13 cellular contexts compared by ENCODE assay signal in genomic region chr1:43225168-43225567, GRCh38. TPM values are rescaled to one million over a fixed set of nuclear protein-coding genes. Genes with fewer than 3 reads are reported as not detected.
DNase-seq lines count a peak whose midpoint lies in the region; ATAC-seq and TF ChIP-seq lines count a peak whose summit lies in the region.
"Had no signal": no experiment of that assay in that cellular context is flagged by ENCODE, and none has a peak within 500 bp of the region (broad histone marks: within the 10 kb centered on the region; RNA-seq: fewer than 3 reads in every experiment).

No MANE protein-coding gene starts in this region.

- H4K20me1 ChIP-seq in SK-N-SH (ENCODE audit: insufficient read depth): no peaks in the 10 kb centered on the region

- H3K4me1 ChIP-seq in SK-N-SH (ENCODE audit: control insufficient read depth in 1 of 2, insufficient read depth in 2 of 2, low read depth in 1 of 2, low read length in 1 of 2): no peaks in the 10 kb centered on the region
- H3K4me1 ChIP-seq: thyroid gland had no signal

- no peak for TF ChIP-seq CTCF in SK-N-SH (IDR thresholded peaks at IDR 0.05)
- TF ChIP-seq CTCF in NB4 (IDR thresholded peaks at IDR 0.05; ENCODE audit: low read depth, low read length): no peak

- no peak overlapping the region for H3K4me3 Mint-ChIP-seq in stimulated activated effector memory CD8-positive, alpha-beta T cell treated with anti-CD3 and anti-CD28 coated beads, Interleukin-12 subunit alpha, Interleukin-12 subunit beta, amount 100 ng/mL, for 72 hours

- ATAC-seq in SK-N-SH treated with all-trans-retinoic acid at 6 μM for 48 hours: no peak
- ATAC-seq in stimulated activated effector memory CD8-positive, alpha-beta T cell treated with anti-CD3 and anti-CD28 coated beads, Interleukin-12 subunit alpha, Interleukin-12 subunit beta, amount 100 ng/mL, for 72 hours: no peak
- no peak for ATAC-seq in GM19463 (IDR thresholded peaks at IDR 0.05; ENCODE audit: unreplicated experiment)

- no peaks in the 10 kb centered on the region for H3K4me1 Mint-ChIP-seq in stimulated activated effector memory CD8-positive, alpha-beta T cell treated with anti-CD3 and anti-CD28 coated beads, Interleukin-12 subunit alpha, Interleukin-12 subunit beta, amount 100 ng/mL, for 72 hours

- no peak overlapping the region for H3K27ac ChIP-seq in SK-N-SH (ENCODE audit: low read depth in 2 of 2, low read length in 1 of 2)
- H3K27ac ChIP-seq: SJSA1, thyroid gland had no signal

- no peaks in the 10 kb centered on the region for H3K27me3 ChIP-seq in SK-N-SH (ENCODE audit: insufficient read depth)
- H3K27me3 ChIP-seq: SJSA1, thyroid gland had no signal

- peak overlapping the region; percentile 7 for H3K27ac Mint-ChIP-seq in stimulated activated effector memory CD8-positive, alpha-beta T cell treated with anti-CD3 and anti-CD28 coated beads, Interleukin-12 subunit alpha, Interleukin-12 subunit beta, amount 100 ng/mL, for 72 hours

- DNase-seq in SK-N-SH (no peak), NB4 (ENCODE audit: low read depth) (peak; percentile 15), ecto neural progenitor cell (ENCODE audit: low spot score) (peak; percentile 22), retina (no peak), AG08396 (ENCODE audit: low spot score) (no peak)
- DNase-seq in stimulated activated effector memory CD8-positive, alpha-beta T cell treated with anti-CD3 and anti-CD28 coated beads, Interleukin-12 subunit alpha, Interleukin-12 subunit beta, amount 100 ng/mL, for 72 hours (ENCODE audit: low spot score in 2 of 2): no peak
- DNase-seq: activated CD4-positive, alpha-beta T cell treated with anti-CD3 and anti-CD28 coated beads, Interleukin-2, amount 50 U/mL, for 48 hours; effector memory CD4-positive, alpha-beta T cell; NCI-H187; thyroid gland had no signal

- no peak for TF ChIP-seq RAD21 in SK-N-SH (IDR thresholded peaks at IDR 0.05; ENCODE audit: low read length)

- H3K79me2 ChIP-seq in SK-N-SH (ENCODE audit: insufficient read depth): no peaks in the 10 kb centered on the region

- TF ChIP-seq EP300 in SK-N-SH (IDR thresholded peaks at IDR 0.05; ENCODE audit: borderline replicate concordance in 1 of 2, low read depth in 1 of 2, low read length in 1 of 2): no peak

- TF ChIP-seq POLR2A in NB4 (IDR thresholded peaks at IDR 0.05; ENCODE audit: extremely low read depth, insufficient read length): no peak

- POLR2A ChIA-PET in SK-N-SH (lab: Yijun Ruan, JAX): no interaction called here

- H3K4me3 ChIP-seq in SK-N-SH (ENCODE audit: low read depth in 2 of 2, low read length in 1 of 2) (no peak overlapping the region), NB4 (ENCODE audit: low read depth, low read length) (no peak overlapping the region)
- H3K4me3 ChIP-seq: SJSA1, thyroid gland had no signal

- H3F3A ChIP-seq in SK-N-SH (replicated peaks; ENCODE audit: insufficient read depth): no peaks in the 10 kb centered on the region

- no peaks in the 10 kb centered on the region for H3K9me2 ChIP-seq in SK-N-SH

- H3K36me3 Mint-ChIP-seq in stimulated activated effector memory CD8-positive, alpha-beta T cell treated with anti-CD3 and anti-CD28 coated beads, Interleukin-12 subunit alpha, Interleukin-12 subunit beta, amount 100 ng/mL, for 72 hours: no peaks in the 10 kb centered on the region

- H3K36me3 ChIP-seq in SK-N-SH (replicated peaks in 1 of 2; ENCODE audit: control insufficient read depth in 1 of 2, insufficient read depth in 2 of 2, low read length in 1 of 2): no peaks in the 10 kb centered on the region
- H3K36me3 ChIP-seq: SJSA1, thyroid gland had no signal

- H2AFZ ChIP-seq in SK-N-SH (ENCODE audit: low read depth): no peak overlapping the region

- no peaks in the 10 kb centered on the region for H3K9me3 Mint-ChIP-seq in stimulated activated effector memory CD8-positive, alpha-beta T cell treated with anti-CD3 and anti-CD28 coated beads, Interleukin-12 subunit alpha, Interleukin-12 subunit beta, amount 100 ng/mL, for 72 hours

- WGBS in SK-N-SH (ENCODE audit: low lambda C conversion rate): 66% methylated on average over 3 of the region's 3 CpGs

- H3K9me3 ChIP-seq in SK-N-SH: no peaks in the 10 kb centered on the region
- H3K9me3 ChIP-seq: SJSA1, thyroid gland had no signal

- no peak overlapping the region for H3K4me2 ChIP-seq in SK-N-SH

- CTCF ChIA-PET in SK-N-SH (lab: Yijun Ruan, JAX): interaction anchor here (2.4 to 9.3 kb wide), 4 partner anchors 11 to 188 kb away, joined by 9 to 134 read pairs (median 15); partner anchors contain the start of gene CDC20

- no peak overlapping the region for H3K9ac ChIP-seq in SK-N-SH

TF ChIP-seq in SK-N-SH, 30 proteins besides CTCF, POLR2A, EP300 and RAD21:
- TF ChIP-seq RFX5 (IDR thresholded peaks at IDR 0.05; ENCODE audit: low read length) (no peak), NFIC (IDR thresholded peaks at IDR 0.05; ENCODE audit: borderline replicate concordance) (0 out of 2 replicates have a peak, but pooled peaks have one; percentile 13)
TF ChIP-seq in SK-N-SH: peak in this region for 1.

TF ChIP-seq in SK-N-SH treated with all-trans-retinoic acid at 6 μM for 48 hours, 23 proteins besides CTCF, POLR2A, EP300 and RAD21 (continues in another document):
- TF ChIP-seq PATZ1 (CRISPR knock-in tag; IDR thresholded peaks at IDR 0.05; ENCODE audit: borderline replicate concordance) (no peak), CREB5 (CRISPR knock-in tag; IDR thresholded peaks at IDR 0.05; ENCODE audit: low read depth) (no peak), ZNF70 (CRISPR knock-in tag; IDR thresholded peaks at IDR 0.05) (no peak), TSHZ2 (CRISPR knock-in tag; IDR thresholded peaks at IDR 0.05) (no peak)

RNA-seq across cellular contexts. Expression of gene TMEM125, which starts 44.6 kb away (rescaled TPM):
- polyA plus RNA-seq in SK-N-SH (2012; rRNA removed): not detected in 2 replicates
- not detected in 2 replicates for polyA plus RNA-seq in SK-N-SH (2012; cell fraction: cytosol; rRNA removed)
- not detected in 2 replicates for polyA plus RNA-seq in SK-N-SH (2012; cell fraction: nucleus; rRNA removed)

RNA-seq across cellular contexts. Expression of gene CFAP57, which starts 53.0 kb away (rescaled TPM):
- 0.36 and 0.60 TPM in 2 replicates for polyA plus RNA-seq in SK-N-SH (2012; rRNA removed)
- polyA plus RNA-seq in SK-N-SH (2012; cell fraction: cytosol; rRNA removed): 0.42 and 0.44 TPM in 2 replicates
- 1.2 TPM in 2 replicates for polyA plus RNA-seq in SK-N-SH (2012; cell fraction: nucleus; rRNA removed)

RNA-seq across cellular contexts. Expression of gene EBNA1BP2, which starts 53.1 kb away (rescaled TPM):
- polyA plus RNA-seq in SK-N-SH (2012; rRNA removed): 134 and 146 TPM in 2 replicates
- polyA plus RNA-seq in SK-N-SH (2012; cell fraction: cytosol; rRNA removed): 145 and 150 TPM in 2 replicates
- polyA plus RNA-seq in SK-N-SH (2012; cell fraction: nucleus; rRNA removed): 110 and 125 TPM in 2 replicates

Comparison
In these comparisons a context has a peak if more than half of its experiments do, and no peak if none do; other contexts are left out.
1. DNase-seq: peak in NB4 (single experiment) and ecto neural progenitor cell (single experiment); none in SK-N-SH (single experiment), stimulated activated effector memory CD8-positive, alpha-beta T cell treated with anti-CD3 and anti-CD28 coated beads, Interleukin-12 subunit alpha, Interleukin-12 subunit beta, amount 100 ng/mL, for 72 hours (0 of 2), retina (single experiment) and AG08396 (single experiment).